1 cellular context compared by ENCODE assay signal in genomic region chr11:16613401-16614381, GRCh38.
A peak's percentile ranks its signal among the peaks of the same experiment; 100 is the strongest.
TF ChIP-seq lines count a peak whose summit lies in the region.

No MANE protein-coding gene starts in this region.

TF ChIP-seq in H1, 55 proteins besides CTCF, POLR2A, EP300 and RAD21 (continued from another document):
- TF ChIP-seq CHD7 (IDR thresholded peaks at IDR 0.05; ENCODE audit: insufficient replicate concordance, low read length) (no peak), TBP (IDR thresholded peaks at IDR 0.05; ENCODE audit: low read depth, low read length) (peak; percentile 71; the same call in 1 of the 2 replicates), FOSL1 (IDR thresholded peaks at IDR 0.05; ENCODE audit: insufficient read depth, low read depth, low read length) (no peak), GABPA (IDR thresholded peaks at IDR 0.05; ENCODE audit: borderline replicate concordance, insufficient read depth, low read length) (no peak), SP2 (IDR thresholded peaks at IDR 0.05; ENCODE audit: low read length) (no peak), SIX5 (IDR thresholded peaks at IDR 0.05; ENCODE audit: low read depth, low read length) (no peak), BACH1 (IDR thresholded peaks at IDR 0.05; ENCODE audit: low read length) (peak; percentile 62), E2F6 (IDR thresholded peaks at IDR 0.05) (0 out of 2 replicates have a peak, but pooled peaks have one; percentile 14), ATF2 (IDR thresholded peaks at IDR 0.05; ENCODE audit: low read length) (no peak), CEBPB (IDR thresholded peaks at IDR 0.05; ENCODE audit: low read depth, low read length) (no peak), RXRA (IDR thresholded peaks at IDR 0.05; ENCODE audit: insufficient read depth, low read depth, low read length) (0 out of 2 replicates have a peak, but pooled peaks have one; percentile 38), NANOG (IDR thresholded peaks at IDR 0.05; ENCODE audit: insufficient read depth, low read depth, low read length, poor library complexity, severe bottlenecking) (no peak), CBX8 (IDR thresholded peaks at IDR 0.05; ENCODE audit: borderline replicate concordance, low read depth, low read length) (no peak), JUND (IDR thresholded peaks at IDR 0.05; ENCODE audit: low read length) (no peak), ZNF274 (IDR thresholded peaks at IDR 0.05; ENCODE audit: borderline replicate concordance, extremely low read depth, low read length) (no peak), SRF (IDR thresholded peaks at IDR 0.05; ENCODE audit: low read depth, low read length) (no peak), CHD2 (IDR thresholded peaks at IDR 0.05; ENCODE audit: low read length) (no peak), CHD1 (IDR thresholded peaks at IDR 0.05; ENCODE audit: low read depth, low read length) (no peak), GTF2F1 (IDR thresholded peaks at IDR 0.05; ENCODE audit: borderline replicate concordance, low read depth, low read length) (no peak), SIRT6 (IDR thresholded peaks at IDR 0.05; ENCODE audit: low read length) (no peak), CBX5 (IDR thresholded peaks at IDR 0.05; ENCODE audit: low read depth, low read length) (no peak), SP1 (IDR thresholded peaks at IDR 0.05; ENCODE audit: low read depth, low read length) (no peak), HDAC6 (IDR thresholded peaks at IDR 0.05; ENCODE audit: low read depth, low read length) (no peak), SIN3A (conservative IDR thresholded peaks at IDR 0.05 in 1 of 2, IDR thresholded peaks at IDR 0.05 in 1 of 2; ENCODE audit: low read depth in 1 of 2, low read length in 2 of 2) (0 out of 4 replicates have a peak, but pooled peaks of 1 of the 2 experiments have one; percentile 54), ATF3 (IDR thresholded peaks at IDR 0.05; ENCODE audit: insufficient read depth, low read depth, low read length) (no peak), POLR2AphosphoS5 (IDR thresholded peaks at IDR 0.05; ENCODE audit: low read depth, low read length) (no peak), TEAD4 (IDR thresholded peaks at IDR 0.05; ENCODE audit: low read depth, low read length) (no peak), MAX (IDR thresholded peaks at IDR 0.05) (no peak), KDM1A (IDR thresholded peaks at IDR 0.05; ENCODE audit: borderline replicate concordance, low read length) (no peak), POU5F1 (IDR thresholded peaks at IDR 0.05; ENCODE audit: low read depth, low read length) (no peak), HDAC2 (IDR thresholded peaks at IDR 0.05; ENCODE audit: borderline replicate concordance in 1 of 2, low read depth in 2 of 2, low read length in 2 of 2) (no peak), SAP30 (IDR thresholded peaks at IDR 0.05; ENCODE audit: insufficient read depth, insufficient replicate concordance, low read length) (no peak), YY1 (IDR thresholded peaks at IDR 0.05; ENCODE audit: low read depth, low read length) (peak; percentile 35; the same call in 1 of the 2 replicates), TAF1 (IDR thresholded peaks at IDR 0.05; ENCODE audit: low read depth, low read length) (no peak), RFX5 (IDR thresholded peaks at IDR 0.05; ENCODE audit: borderline replicate concordance, low read depth, low read length) (no peak), BCL11A (IDR thresholded peaks at IDR 0.05; ENCODE audit: low read depth in 2 of 2, low read length in 2 of 2) (no peak)
TF ChIP-seq in H1: peak in this region for 11.
